Comparison of ENCODE assay signal across 8 cellular contexts in genomic region chr6:167351656-167352354, GRCh38. TPM values are rescaled to one million over a fixed set of nuclear protein-coding genes. Genes with fewer than 3 reads are reported as not detected.
DNase-seq lines count a peak whose midpoint lies in the region; ATAC-seq, FAIRE-seq and TF ChIP-seq lines count a peak whose summit lies in the region.

No MANE protein-coding gene starts in this region.

- H3K9ac ChIP-seq in GM12878 (ENCODE audit: control insufficient read depth, insufficient read depth, low read length) (no peak overlapping the region), mesendoderm (ENCODE audit: low read length) (no peak overlapping the region)

- H4K20me1 ChIP-seq in GM12878 (ENCODE audit: control insufficient read depth, insufficient read depth): no peaks in the 10 kb centered on the region

- H3K4me3 Mint-ChIP-seq in osteocyte (ENCODE audit: unreplicated experiment): peak overlapping the region; percentile 69

- no peaks in the 10 kb centered on the region for H3K79me1 ChIP-seq in mesendoderm (ENCODE audit: low read length)

- POLR2A ChIA-PET in GM12878 (lab: Charles Lee): no interaction called here

- H3K79me2 ChIP-seq in GM12878 (ENCODE audit: control insufficient read depth, insufficient read depth, low read length): no peaks in the 10 kb centered on the region
- H3K79me2 ChIP-seq in mesendoderm (ENCODE audit: control insufficient read depth, insufficient read depth, low read length): no peaks in the 10 kb centered on the region

- RAD21 ChIA-PET in GM12878 (lab: Charles Lee; ENCODE audit: unreplicated experiment): no interaction called here

- 3% methylated on average over 13 of the region's 13 CpGs for WGBS in GM12878 (ENCODE audit: insufficient coverage, insufficient replicate concordance, low lambda C conversion rate, missing lambda C conversion rate)
- no CpG with 5 or more reads among the region's 13 CpGs for WGBS in mesendoderm (ENCODE audit: extremely low coverage, insufficient coverage, low lambda C conversion rate)

- H3K23ac ChIP-seq in mesendoderm (ENCODE audit: low read length): no peak overlapping the region

- no peak overlapping the region for H3K56ac ChIP-seq in mesendoderm (ENCODE audit: low read length)

- H3K27me3 ChIP-seq in GM12878 (replicated peaks in 1 of 2; ENCODE audit: control insufficient read depth in 2 of 2, insufficient read depth in 2 of 2, low read length in 1 of 2) (peaks cover 2 to 13% of the 10 kb centered on the region in 2 experiments; a peak in 3 of 4 replicates), mesendoderm (ENCODE audit: insufficient read depth, low read length, poor library complexity) (peaks cover 2% of the 10 kb centered on the region)

- TF ChIP-seq RAD21 in GM12878 (IDR thresholded peaks at IDR 0.05; ENCODE audit: insufficient read depth, low read depth, low read length): no peak

- H3K4me1 ChIP-seq in GM12878 (ENCODE audit: control insufficient read depth, insufficient read depth, low read length): peaks cover 11% of the 10 kb centered on the region
- no peaks in the 10 kb centered on the region for H3K4me1 ChIP-seq in mesendoderm (ENCODE audit: control insufficient read depth, low read depth, low read length)

- H2AK5ac ChIP-seq in mesendoderm (ENCODE audit: low read length): no peak overlapping the region

- H3K4me1 Mint-ChIP-seq in osteocyte (ENCODE audit: unreplicated experiment): peaks cover 9% of the 10 kb centered on the region

- no peak overlapping the region for H4K8ac ChIP-seq in mesendoderm (ENCODE audit: low read depth, low read length)

- SMC1A ChIA-PET in GM12878 (lab: Charles Lee; ENCODE audit: uncharacterized antibody, unreplicated experiment): interaction anchor here (0.6 to 0.9 kb wide), 3 partner anchors 121 to 661 kb away, joined by 3 to 4 read pairs (median 4); no protein-coding TSS in a partner anchor

- H2AFZ ChIP-seq in GM12878 (ENCODE audit: control insufficient read depth, low read depth, low read length): no peak overlapping the region; the same call in 1 of the 2 replicates

- H2BK15ac ChIP-seq in mesendoderm (replicated peaks; ENCODE audit: low read depth): no peak overlapping the region

- no peaks in the 10 kb centered on the region for H3K36me3 ChIP-seq in GM12878 (ENCODE audit: control insufficient read depth in 2 of 2, insufficient read depth in 2 of 2, low read length in 1 of 2)
- H3K36me3 ChIP-seq in mesendoderm (ENCODE audit: control insufficient read depth, insufficient read depth, low read length): no peaks in the 10 kb centered on the region

- TF ChIP-seq CTCF in GM12878 (IDR thresholded peaks at IDR 0.05 in 2 of 3, conservative IDR thresholded peaks at IDR 0.05 in 1 of 3; ENCODE audit: control insufficient read depth in 2 of 3, extremely low read depth in 1 of 3, insufficient read depth in 1 of 3, low read depth in 3 of 3, low read length in 3 of 3) (no peak), osteocyte (IDR thresholded peaks at IDR 0.05) (no peak)

- peaks cover 3% of the 10 kb centered on the region; the same call in 2 of the 3 replicates for H3K9me3 ChIP-seq in GM12878 (replicated peaks; ENCODE audit: control insufficient read depth, insufficient read depth, low read length)

- CTCF ChIA-PET in GM12878 (lab: Yijun Ruan, JAX): interaction anchor here (0.8 to 2.7 kb wide), 14 partner anchors 9 to 576 kb away, joined by 3 to 14 read pairs (median 4); no protein-coding TSS in a partner anchor

- intact Hi-C loops in GM12878 (cut with micrococcal nuclease; ENCODE audit: unreplicated experiment): loop anchor here (5.0 kb wide), 1 partner anchor 575 kb away; no protein-coding TSS in a partner anchor

- no peak overlapping the region for H2BK5ac ChIP-seq in mesendoderm (ENCODE audit: low read length)

- no peak overlapping the region for H3K4me3 ChIP-seq in GM12878
- no peak overlapping the region for H3K4me3 ChIP-seq in mesendoderm (ENCODE audit: low read length)

- H3K27me3 Mint-ChIP-seq in osteocyte (ENCODE audit: unreplicated experiment): peaks cover 33% of the 10 kb centered on the region

- DNase-seq in GM12878 (ENCODE audit: low read depth, low spot score) (no peak), osteocyte (ENCODE audit: extremely low spot score, unreplicated experiment) (peak; percentile 0), mesendoderm (no peak), kidney glomerular epithelial cell (lab: John Stamatoyannopoulos, UW) (no peak)
- no peak for DNase-seq in NK-92 treated with Interleukin-12 subunit alpha and Interleukin-12 subunit beta, amount 100 ng/mL, for 24 hours (lab: John Stamatoyannopoulos, UW)

- TF ChIP-seq POLR2A in GM12878 (IDR thresholded peaks at IDR 0.05; ENCODE audit: low read depth, low read length): no peak

- TF ChIP-seq EP300 in GM12878 (IDR thresholded peaks at IDR 0.05; ENCODE audit: borderline replicate concordance in 1 of 2, control insufficient read depth in 1 of 2, low read depth in 2 of 2, low read length in 2 of 2): no peak

- no peak overlapping the region for H4K5ac ChIP-seq in mesendoderm (ENCODE audit: low read length)

- in situ Hi-C loops in GM12878 (cut with MboI): loop anchor here (25.0 kb wide), 1 partner anchor 140 kb away; no protein-coding TSS in a partner anchor

- H3K18ac ChIP-seq in mesendoderm (ENCODE audit: low read length): no peak overlapping the region

- H3K27ac Mint-ChIP-seq in osteocyte (ENCODE audit: unreplicated experiment): no peak overlapping the region

- ATAC-seq in GM18868 (IDR thresholded peaks at IDR 0.05; ENCODE audit: unreplicated experiment): peak; percentile 11
- ATAC-seq in HG03108 (IDR thresholded peaks at IDR 0.05; ENCODE audit: unreplicated experiment): peak; percentile 40
- ATAC-seq in GM12878: peak; percentile 39
- ATAC-seq in HG02870 (IDR thresholded peaks at IDR 0.05; ENCODE audit: unreplicated experiment): no peak

- H2BK120ac ChIP-seq in mesendoderm (ENCODE audit: low read depth, low read length): no peak overlapping the region

- H3K27ac ChIP-seq in GM12878 (ENCODE audit: control insufficient read depth, insufficient read depth): no peak overlapping the region
- H3K27ac ChIP-seq in mesendoderm (ENCODE audit: low read depth, low read length): no peak overlapping the region

- H3K4ac ChIP-seq in mesendoderm (ENCODE audit: low read depth, low read length): no peak overlapping the region

- peaks cover 8% of the 10 kb centered on the region for H3K9me3 Mint-ChIP-seq in osteocyte (ENCODE audit: unreplicated experiment)

- BruUV-seq in GM12878 (replicated peaks; lab: Mats Ljungman, UMichigan): no TSS peak

- FAIRE-seq in GM12878 (lab: Jason Lieb, UNC): peak; percentile 89

- H3K36me3 Mint-ChIP-seq in osteocyte (ENCODE audit: unreplicated experiment): no peaks in the 10 kb centered on the region

- H3K4me2 ChIP-seq in GM12878 (ENCODE audit: control insufficient read depth, insufficient read depth) (peak overlapping the region; percentile 88; the same call in 1 of the 2 replicates), mesendoderm (ENCODE audit: low read length) (no peak overlapping the region)

TF ChIP-seq in GM12878, 131 proteins besides CTCF, POLR2A, EP300 and RAD21:
- TF ChIP-seq SIX5 (IDR thresholded peaks at IDR 0.05; ENCODE audit: low read depth, low read length, severe bottlenecking) (no peak), JUNB (IDR thresholded peaks at IDR 0.05) (0 out of 2 replicates have a peak, but pooled peaks have one; percentile 15), KDM1A (IDR thresholded peaks at IDR 0.05; ENCODE audit: borderline replicate concordance) (no peak), NR2F1 (conservative IDR thresholded peaks at IDR 0.05) (no peak)

RNA-seq across cellular contexts. Expression of gene TTLL2, which starts 26.9 kb away (rescaled TPM):
- total RNA-seq in GM12878 (2013; cell fraction: nucleolus; rRNA removed): not detected in 2 replicates
- total RNA-seq in GM12878 (2014; rRNA removed): not detected in 2 replicates
- total RNA-seq in GM12878 (2014; rRNA removed; fragmentation: Illumina TruSeq; extraction: Trizol): not detected in 2 replicates
- not detected in 2 replicates for total RNA-seq in GM12878 (2021)
- not detected for polyA plus RNA-seq in GM12878 (2011; ENCODE audit: low read depth)
- not detected in 2 replicates for polyA plus RNA-seq in GM12878 (2011; rRNA removed)
- not detected in 2 replicates for polyA plus RNA-seq in GM12878 (2011; cell fraction: cytosol; rRNA removed)
- polyA plus RNA-seq in GM12878 (2011; cell fraction: nucleus; rRNA removed): not detected in 2 replicates
- polyA plus RNA-seq in GM12878 (2012): not detected in 2 replicates
- not detected in 2 replicates for polyA plus RNA-seq in GM12878 (2014; fragmentation: Illumina TruSeq; extraction: Trizol)
- not detected for polyA plus RNA-seq in GM12878 (2014; fragmentation: Nextera tagmentation; extraction: Ambion mirVana)
- polyA plus RNA-seq in GM12878 (2014; rRNA removed): not detected in 2 replicates
- polyA plus RNA-seq in GM12878 (2016; fragmentation: Nextera tagmentation; extraction: Ambion mirVana): not detected
- polyA minus RNA-seq in GM12878 (2011; rRNA and poly(A)+ RNA removed): not detected in 2 replicates
- not detected in 2 replicates for polyA minus RNA-seq in GM12878 (2011; cell fraction: cytosol; rRNA and poly(A)+ RNA removed)
- polyA minus RNA-seq in GM12878 (2011; cell fraction: nucleus; rRNA and poly(A)+ RNA removed): not detected in 2 replicates
- not detected in 2 replicates for total RNA-seq in osteocyte
- polyA plus RNA-seq in mesendoderm (2013, experiment 1 of 2): not detected
- polyA plus RNA-seq in mesendoderm (2013, experiment 2 of 2): not detected
